In genomic region chr4:41909136-41909535, GRCh38 we compare ENCODE assay signal across 1 cellular context.
TF ChIP-seq lines count a peak whose summit lies in the region.
"Not testable (repeated sequence)": the region's sequence is repeated elsewhere in the genome, so short reads cannot be mapped to it uniquely, and the experiment has no call there.

No MANE protein-coding gene starts in this region.

TF ChIP-seq in K562, 482 proteins besides CTCF, POLR2A, EP300 and RAD21 (continued from another document):
- TF ChIP-seq FOXA3 (CRISPR knock-in tag; conservative IDR thresholded peaks at IDR 0.05 in 1 of 2, IDR thresholded peaks at IDR 0.05 in 1 of 2) (peak; percentile 68 to 73; a peak in 3 of 4 replicates), NCOR1 (IDR thresholded peaks at IDR 0.05) (peak; percentile 16; the same call in 1 of the 2 replicates), HDAC3 (IDR thresholded peaks at IDR 0.05; ENCODE audit: borderline replicate concordance, partially characterized antibody) (peak; percentile 17), C11orf30 (IDR thresholded peaks at IDR 0.05; ENCODE audit: low read depth) (peak; percentile 56; the same call in 1 of the 2 replicates), ZNF592 (IDR thresholded peaks at IDR 0.05) (0 out of 2 replicates have a peak, but pooled peaks have one; percentile 34), NR2C2 (tag; IDR thresholded peaks at IDR 0.05) (peak; percentile 61; the same call in 1 of the 2 replicates), CBFA2T3 (IDR thresholded peaks at IDR 0.05) (peak; percentile 7; the same call in 1 of the 2 replicates), YY1 (IDR thresholded peaks at IDR 0.05; ENCODE audit: borderline replicate concordance in 1 of 3, control insufficient read depth in 1 of 3, extremely low read depth in 1 of 3, insufficient read depth in 3 of 3, insufficient read length in 1 of 3, insufficient replicate concordance in 2 of 3, low read depth in 1 of 3, low read length in 2 of 3) (peak in 2 of 3 experiments; percentile 41 to 83), NR2C1 (IDR thresholded peaks at IDR 0.05) (peak; percentile 78), NR2C1 (tag; IDR thresholded peaks at IDR 0.05) (peak; percentile 87), FOXK2 (conservative IDR thresholded peaks at IDR 0.05 in 1 of 2, IDR thresholded peaks at IDR 0.05 in 1 of 2; ENCODE audit: low read depth in 2 of 2) (peak; percentile 85 to 91), JUND (IDR thresholded peaks at IDR 0.05; ENCODE audit: borderline replicate concordance, low read depth, low read length) (peak; percentile 21; the same call in 1 of the 2 replicates), NFE2 (IDR thresholded peaks at IDR 0.05; ENCODE audit: low read depth) (peak; percentile 87), DIDO1 (tag; IDR thresholded peaks at IDR 0.05; ENCODE audit: low read depth) (0 out of 2 replicates have a peak, but pooled peaks have one; percentile 41), MAFK (IDR thresholded peaks at IDR 0.05; ENCODE audit: low read length) (0 out of 2 replicates have a peak, but pooled peaks have one; percentile 19), CTBP1 (IDR thresholded peaks at IDR 0.05; ENCODE audit: borderline replicate concordance) (0 out of 2 replicates have a peak, but pooled peaks have one; percentile 44), MAFF (IDR thresholded peaks at IDR 0.05; ENCODE audit: low read length) (0 out of 2 replicates have a peak, but pooled peaks have one; percentile 26)
- TF ChIP-seq NR2C2 (CRISPR knock-in tag; IDR thresholded peaks at IDR 0.05); JUND (tag; IDR thresholded peaks at IDR 0.05; ENCODE audit: borderline replicate concordance, low read depth, low read length): not testable (repeated sequence)
